14 cellular contexts compared by ENCODE assay signal in genomic region chr9:89022902-89023301, GRCh38. TPM values are rescaled to one million over a fixed set of nuclear protein-coding genes. Genes with fewer than 3 reads are reported as not detected.
A peak's percentile ranks its signal among the peaks of the same experiment; 100 is the strongest.
DNase-seq lines count a peak whose midpoint lies in the region; ATAC-seq and TF ChIP-seq lines count a peak whose summit lies in the region.
"Had no signal": no experiment of that assay in that cellular context is flagged by ENCODE, and none has a peak within 500 bp of the region (broad histone marks: within the 10 kb centered on the region; RNA-seq: fewer than 3 reads in every experiment).

No MANE protein-coding gene starts in this region.

- peak; percentile 57 for DNase-seq in MG63
- DNase-seq in fibroblast of gingiva (ENCODE audit: low read depth) = peak; percentile 28
- DNase-seq in mesothelial cell of epicardium (ENCODE audit: low spot score in 2 of 2, unreplicated experiment in 2 of 2) = no peak
- peak; percentile 68 to 75 for DNase-seq in tibial artery
- DNase-seq in iPS-NIHi11 (ENCODE audit: low spot score) = no peak
- no peak for DNase-seq in NCI-H146 treated with DMSO at 0.1 percent for 48 hours (lab: John Stamatoyannopoulos, UW; ENCODE audit: unreplicated experiment)
- no peak for DNase-seq in T-helper 2 cell treated with Interferon-gamma antibody and Interleukin-4, amounts not matched to agents 5 μg/mL and 100 μg/mL, for 36 hours (ENCODE audit: low spot score)
- DNase-seq: OCI-M1; stimulated activated CD4-positive, alpha-beta T cell treated with anti-CD3 and anti-CD28 coated beads, Interleukin-4, amount 100 ng/mL, for 1 hour had no signal

- H3K27me3 ChIP-seq in MG63 (no peaks in the 10 kb centered on the region), tibial artery (no peaks in the 10 kb centered on the region)

- peaks cover 2% of the 10 kb centered on the region for H3K36me3 Mint-ChIP-seq in mesothelial cell of epicardium
- no peaks in the 10 kb centered on the region for H3K36me3 Mint-ChIP-seq in T-helper 2 cell treated with Interferon-gamma antibody and Interleukin-4, amounts not matched to agents 5 μg/mL and 100 μg/mL, for 36 hours (ENCODE audit: low read depth)
- H3K36me3 Mint-ChIP-seq: natural killer cell treated with Interleukin-12 subunit alpha and Interleukin-12 subunit beta and Interleukin-15 and Interleukin-18, amount 100 ng/mL, for 72 hours had no signal

- H3K4me3 ChIP-seq in MG63 (no peak overlapping the region), tibial artery (no peak overlapping the region)

- peaks cover 0 to 26% (median 11%) of the 10 kb centered on the region in 4 donors for H3K4me1 ChIP-seq in tibial artery

- H3K36me3 ChIP-seq in MG63 = no peaks in the 10 kb centered on the region
- H3K36me3 ChIP-seq in tibial artery = no peaks in the 10 kb centered on the region

- no peak overlapping the region for H3K4me3 Mint-ChIP-seq in mesothelial cell of epicardium
- H3K4me3 Mint-ChIP-seq in T-helper 2 cell treated with Interferon-gamma antibody and Interleukin-4, amounts not matched to agents 5 μg/mL and 100 μg/mL, for 36 hours = no peak overlapping the region
- H3K4me3 Mint-ChIP-seq: activated T-helper 1 cell treated with anti-CD3 and anti-CD28 coated beads, Interleukin-12 subunit alpha, Interleukin-12 subunit beta, Interleukin-2, Interleukin-4 antibody, amounts not matched to agents 30 ng/mL and 10 ng/mL and 1 ng/mL, durations not matched to agents 14 hours and 24 hours and 36 hours; dendritic cell treated with granulocyte-macrophage colony-stimulating factor and Interleukin-4, amounts not matched to agents 40 ng/mL and 50 ng/mL, for 4 days; natural killer cell treated with Interleukin-12 subunit alpha and Interleukin-12 subunit beta and Interleukin-15 and Interleukin-18, amount 100 ng/mL, for 72 hours; WTC11 had no signal

- H3K27ac Mint-ChIP-seq in mesothelial cell of epicardium = peak overlapping the region; percentile 94
- H3K27ac Mint-ChIP-seq in T-helper 2 cell treated with Interferon-gamma antibody and Interleukin-4, amounts not matched to agents 5 μg/mL and 100 μg/mL, for 36 hours = no peak overlapping the region
- H3K27ac Mint-ChIP-seq: activated T-helper 1 cell treated with anti-CD3 and anti-CD28 coated beads, Interleukin-12 subunit alpha, Interleukin-12 subunit beta, Interleukin-2, Interleukin-4 antibody, amounts not matched to agents 30 ng/mL and 10 ng/mL and 1 ng/mL, durations not matched to agents 14 hours and 24 hours and 36 hours; dendritic cell treated with granulocyte-macrophage colony-stimulating factor and Interleukin-4, amounts not matched to agents 40 ng/mL and 50 ng/mL, for 4 days; natural killer cell treated with Interleukin-12 subunit alpha and Interleukin-12 subunit beta and Interleukin-15 and Interleukin-18, amount 100 ng/mL, for 72 hours; WTC11 had no signal

- no peaks in the 10 kb centered on the region for H3K9me3 ChIP-seq in MG63
- H3K9me3 ChIP-seq in tibial artery = no peaks in the 10 kb centered on the region

- intact Hi-C loops in tibial artery (cut with DNase I; ENCODE audit: low total_unique reads) = no loop called here

- no peaks in the 10 kb centered on the region for H3K27me3 Mint-ChIP-seq in mesothelial cell of epicardium (ENCODE audit: low read depth)
- peaks cover 3% of the 10 kb centered on the region for H3K27me3 Mint-ChIP-seq in T-helper 2 cell treated with Interferon-gamma antibody and Interleukin-4, amounts not matched to agents 5 μg/mL and 100 μg/mL, for 36 hours (ENCODE audit: low read depth)

- TF ChIP-seq CTCF in mesothelial cell of epicardium (IDR thresholded peaks at IDR 0.05; ENCODE audit: unreplicated experiment) (no peak), tibial artery (IDR thresholded peaks at IDR 0.05) (no peak)

- peak overlapping the region; percentile 11 to 35 for H3K27ac ChIP-seq in tibial artery

- peaks cover 7% of the 10 kb centered on the region for H3K9me3 Mint-ChIP-seq in mesothelial cell of epicardium
- no peaks in the 10 kb centered on the region for H3K9me3 Mint-ChIP-seq in T-helper 2 cell treated with Interferon-gamma antibody and Interleukin-4, amounts not matched to agents 5 μg/mL and 100 μg/mL, for 36 hours
- H3K9me3 Mint-ChIP-seq: activated T-helper 1 cell treated with anti-CD3 and anti-CD28 coated beads, Interleukin-12 subunit alpha, Interleukin-12 subunit beta, Interleukin-2, Interleukin-4 antibody, amounts not matched to agents 30 ng/mL and 10 ng/mL and 1 ng/mL, durations not matched to agents 14 hours and 24 hours and 36 hours; dendritic cell treated with granulocyte-macrophage colony-stimulating factor and Interleukin-4, amounts not matched to agents 40 ng/mL and 50 ng/mL, for 4 days; natural killer cell treated with Interleukin-12 subunit alpha and Interleukin-12 subunit beta and Interleukin-15 and Interleukin-18, amount 100 ng/mL, for 72 hours had no signal

- H3K4me1 Mint-ChIP-seq in mesothelial cell of epicardium = peaks cover 34% of the 10 kb centered on the region
- no peaks in the 10 kb centered on the region for H3K4me1 Mint-ChIP-seq in T-helper 2 cell treated with Interferon-gamma antibody and Interleukin-4, amounts not matched to agents 5 μg/mL and 100 μg/mL, for 36 hours (ENCODE audit: low read depth)

- no peak for ATAC-seq in HG02763 (IDR thresholded peaks at IDR 0.05; ENCODE audit: unreplicated experiment)
- ATAC-seq: natural killer cell treated with Interleukin-12 subunit alpha and Interleukin-12 subunit beta and Interleukin-15 and Interleukin-18, amount 100 ng/mL, for 72 hours had no signal

RNA-seq across cellular contexts. Expression of gene S1PR3, which starts 31.6 kb away (rescaled TPM):
- 38.7 and 45.1 TPM in 2 replicates for total RNA-seq in MG63 (2014; rRNA removed; shearing (Covaris generic); ENCODE audit: low replicate concordance)
- 33.2 to 38.3 TPM (median 38.2 TPM) in 3 replicates for total RNA-seq in mesothelial cell of epicardium
- total RNA-seq: natural killer cell treated with Interleukin-12 subunit alpha and Interleukin-12 subunit beta and Interleukin-15 and Interleukin-18, amount 100 ng/mL, for 72 hours had no signal

Comparison
In these comparisons a context has a peak if more than half of its experiments do, and no peak if none do; other contexts are left out.
1. DNase-seq: peak in MG63 (single experiment), fibroblast of gingiva (single experiment) and tibial artery (2 of 2); none in mesothelial cell of epicardium (0 of 2), iPS-NIHi11 (single experiment), NCI-H146 treated with DMSO at 0.1 percent for 48 hours (single experiment) and T-helper 2 cell treated with Interferon-gamma antibody and Interleukin-4, amounts not matched to agents 5 μg/mL and 100 μg/mL, for 36 hours (single experiment).